Comparison of ENCODE assay signal across 15 cellular contexts in genomic region chr7:3294432-3295100, GRCh38. TPM values are rescaled to one million over a fixed set of nuclear protein-coding genes. Genes with fewer than 3 reads are reported as not detected.
A peak's percentile ranks its signal among the peaks of the same experiment; 100 is the strongest.
DNase-seq lines count a peak whose midpoint lies in the region; ATAC-seq and TF ChIP-seq lines count a peak whose summit lies in the region.
"Had no signal": no experiment of that assay in that cellular context is flagged by ENCODE, and none has a peak within 500 bp of the region (broad histone marks: within the 10 kb centered on the region; RNA-seq: fewer than 3 reads in every experiment).

No MANE protein-coding gene starts in this region.

- no peaks in the 10 kb centered on the region for H3F3A ChIP-seq in MM.1S (ENCODE audit: insufficient read depth, low read length)

- TF ChIP-seq CTCF in MM.1S (IDR thresholded peaks at IDR 0.05; ENCODE audit: low read length), result no peak
- TF ChIP-seq CTCF in body of pancreas (IDR thresholded peaks at IDR 0.05), result no peak
- no peak for TF ChIP-seq CTCF in progenitor cell of endocrine pancreas (IDR thresholded peaks at IDR 0.05; ENCODE audit: unreplicated experiment)

- no peaks in the 10 kb centered on the region for H3K36me3 Mint-ChIP-seq in progenitor cell of endocrine pancreas (ENCODE audit: insufficient read depth)
- H3K36me3 Mint-ChIP-seq in activated CD4-positive, alpha-beta T cell treated with anti-CD3 and anti-CD28 coated beads for 36 hours (ENCODE audit: low read depth), result no peaks in the 10 kb centered on the region

- H3K9ac ChIP-seq in MM.1S (ENCODE audit: low read length), result no peak overlapping the region
- H3K9ac ChIP-seq: BLaER1 treated with 17β-estradiol and CSF1 and Interleukin-3, amounts not matched to agents 10 nM and 100 nM had no signal

- CTCF ChIA-PET in activated CD4-positive, alpha-beta T cell treated with anti-CD3 and anti-CD28 coated beads for 36 hours (lab: Charles Lee), result no interaction called here

- no peaks in the 10 kb centered on the region for H3K9me2 ChIP-seq in MM.1S (replicated peaks; ENCODE audit: insufficient read depth, low read length)

- H3K9me3 ChIP-seq in MM.1S (replicated peaks; ENCODE audit: insufficient read depth, low read length), result 0 out of 2 replicates have a peak, but pooled peaks cover 2% of the 10 kb centered on the region
- H3K9me3 ChIP-seq in body of pancreas, result peaks cover 0 to 4% (median 0%) of the 10 kb centered on the region in 3 donors
- H3K9me3 ChIP-seq: esophagus squamous epithelium had no signal

- no peak overlapping the region for H2AFZ ChIP-seq in MM.1S (ENCODE audit: low read length)

- intact Hi-C loops in body of pancreas (cut with DNase I), result no loop called here
- intact Hi-C loops in activated CD4-positive, alpha-beta T cell treated with anti-CD3 and anti-CD28 coated beads for 36 hours (cut with DNase I, micrococcal nuclease), result no loop called here

- H3K4me1 ChIP-seq in MM.1S (ENCODE audit: low read length), result peaks cover 6% of the 10 kb centered on the region; the same call in 1 of the 2 replicates
- H3K4me1 ChIP-seq in body of pancreas, result peaks cover 7% of the 10 kb centered on the region
- H3K4me1 ChIP-seq: BLaER1 treated with 17β-estradiol and CSF1 and Interleukin-3, amounts not matched to agents 10 nM and 100 nM had no signal

- no peak overlapping the region for H3K4me3 ChIP-seq in MM.1S (ENCODE audit: low read length)
- no peak overlapping the region for H3K4me3 ChIP-seq in body of pancreas
- H3K4me3 ChIP-seq: BLaER1 treated with 17β-estradiol and CSF1 and Interleukin-3, amounts not matched to agents 10 nM and 100 nM; esophagus squamous epithelium had no signal

- H3K79me2 ChIP-seq in MM.1S (ENCODE audit: low read length), result no peaks in the 10 kb centered on the region

- peak overlapping the region; percentile 71 for H3K27ac Mint-ChIP-seq in progenitor cell of endocrine pancreas
- H3K27ac Mint-ChIP-seq in activated CD4-positive, alpha-beta T cell treated with anti-CD3 and anti-CD28 coated beads for 36 hours, result no peak overlapping the region

- H3K4me2 ChIP-seq in MM.1S (ENCODE audit: low read depth, low read length), result peak overlapping the region; percentile 12; the same call in 1 of the 2 replicates
- H3K4me2 ChIP-seq: BLaER1 treated with 17β-estradiol and CSF1 and Interleukin-3, amounts not matched to agents 10 nM and 100 nM had no signal

- H3K36me3 ChIP-seq in MM.1S (replicated peaks; ENCODE audit: insufficient read depth, low read length), result no peaks in the 10 kb centered on the region
- no peaks in the 10 kb centered on the region for H3K36me3 ChIP-seq in body of pancreas (replicated peaks in 1 of 2; ENCODE audit: insufficient read depth in 1 of 2, low read depth in 2 of 2)
- H3K36me3 ChIP-seq: BLaER1 treated with 17β-estradiol and CSF1 and Interleukin-3, amounts not matched to agents 10 nM and 100 nM; esophagus squamous epithelium had no signal

- peak; percentile 68 for DNase-seq in MM.1S
- DNase-seq in NCI-H2171 (lab: John Stamatoyannopoulos, UW), result peak; percentile 90
- peak; percentile 76 to 88 (median 86) for DNase-seq in body of pancreas
- DNase-seq in progenitor cell of endocrine pancreas (ENCODE audit: low spot score, unreplicated experiment), result no peak
- no peak for DNase-seq in activated CD4-positive, alpha-beta T cell treated with anti-CD3 and anti-CD28 coated beads for 36 hours
- no peak for DNase-seq in stimulated activated CD4-positive, alpha-beta T cell treated with anti-CD3 and anti-CD28 coated beads, Interleukin-15, amount 100 ng/mL, for 24 hours
- DNase-seq in RKO (ENCODE audit: low spot score), result no peak
- DNase-seq: activated T-cell treated with anti-CD3 and anti-CD28 coated beads, Interleukin-2, amount 50 U/mL, for 1 hour; esophagus squamous epithelium; stimulated activated CD4-positive, alpha-beta T cell treated with anti-CD3 and anti-CD28 coated beads, Interleukin-4, amount 100 ng/mL, for 24 hours; stimulated activated naive CD4-positive, alpha-beta T cell treated with Interleukin-2 at 50 U/mL for 16 hours; SW 1271 had no signal

- POLR2A ChIA-PET in activated CD4-positive, alpha-beta T cell treated with anti-CD3 and anti-CD28 coated beads for 36 hours (lab: Charles Lee), result no interaction called here

- H3K4me3 Mint-ChIP-seq in progenitor cell of endocrine pancreas (ENCODE audit: low read depth), result no peak overlapping the region
- no peak overlapping the region for H3K4me3 Mint-ChIP-seq in activated CD4-positive, alpha-beta T cell treated with anti-CD3 and anti-CD28 coated beads for 36 hours

- ATAC-seq in body of pancreas (peak; percentile 88), GM18519 (IDR thresholded peaks at IDR 0.05; ENCODE audit: low FRiP score, unreplicated experiment) (no peak)
- ATAC-seq in activated CD4-positive, alpha-beta T cell treated with anti-CD3 and anti-CD28 coated beads for 36 hours, result no peak
- ATAC-seq: activated CD4-positive, CD25-positive, alpha-beta regulatory T cell treated with anti-CD3 and anti-CD28 coated beads, Interleukin-2, amount 50 U/mL, for 24 hours had no signal

- H3K27me3 ChIP-seq in MM.1S (replicated peaks; ENCODE audit: insufficient read depth, low read length) (no peaks in the 10 kb centered on the region), body of pancreas (no peaks in the 10 kb centered on the region)

- TF ChIP-seq POLR2A in body of pancreas (IDR thresholded peaks at IDR 0.05), result no peak

- no peaks in the 10 kb centered on the region for H4K20me1 ChIP-seq in MM.1S (ENCODE audit: insufficient read depth, low read length)
- H4K20me1 ChIP-seq: BLaER1 treated with 17β-estradiol and CSF1 and Interleukin-3, amounts not matched to agents 10 nM and 100 nM had no signal

- 21 to 30% methylated on average over 9 to 10 of the region's 10 CpGs for WGBS in body of pancreas, 2 donors

- peaks cover 12% of the 10 kb centered on the region for H3K4me1 Mint-ChIP-seq in progenitor cell of endocrine pancreas (ENCODE audit: low read depth)
- no peaks in the 10 kb centered on the region for H3K4me1 Mint-ChIP-seq in activated CD4-positive, alpha-beta T cell treated with anti-CD3 and anti-CD28 coated beads for 36 hours

- peaks cover 4% of the 10 kb centered on the region for H3K27me3 Mint-ChIP-seq in progenitor cell of endocrine pancreas
- H3K27me3 Mint-ChIP-seq in activated CD4-positive, alpha-beta T cell treated with anti-CD3 and anti-CD28 coated beads for 36 hours, result peaks cover 7% of the 10 kb centered on the region

- H3K9me3 Mint-ChIP-seq in progenitor cell of endocrine pancreas (ENCODE audit: low read depth), result no peaks in the 10 kb centered on the region
- no peaks in the 10 kb centered on the region for H3K9me3 Mint-ChIP-seq in activated CD4-positive, alpha-beta T cell treated with anti-CD3 and anti-CD28 coated beads for 36 hours (ENCODE audit: low read depth)

- H3K27ac ChIP-seq in MM.1S (ENCODE audit: low read length) (peak overlapping the region; percentile 31; the same call in 1 of the 2 replicates), body of pancreas (no peak overlapping the region)
- H3K27ac ChIP-seq: BLaER1 treated with 17β-estradiol and CSF1 and Interleukin-3, amounts not matched to agents 10 nM and 100 nM; esophagus squamous epithelium had no signal

RNA-seq across cellular contexts. Expression of gene SDK1, which starts 6.5 kb away (rescaled TPM):
- total RNA-seq in body of pancreas (10 to 100 TPM; 19.8 to 32.4 TPM), progenitor cell of endocrine pancreas (37.6 and 39.6 TPM in 2 replicates)
- total RNA-seq in activated CD4-positive, alpha-beta T cell treated with anti-CD3 and anti-CD28 coated beads for 36 hours, result 1 to 10 TPM; 1.1 to 1.9 TPM

Comparison
In these comparisons a context has a peak if more than half of its experiments do, and no peak if none do; other contexts are left out.
1. DNase-seq: peak in MM.1S (single experiment), NCI-H2171 (single experiment) and body of pancreas (4 of 4); none in progenitor cell of endocrine pancreas (single experiment), activated CD4-positive, alpha-beta T cell treated with anti-CD3 and anti-CD28 coated beads for 36 hours (single experiment), stimulated activated CD4-positive, alpha-beta T cell treated with anti-CD3 and anti-CD28 coated beads, Interleukin-15, amount 100 ng/mL, for 24 hours (single experiment) and RKO (single experiment).
2. RNA of gene SDK1, which starts 6.5 kb away (total RNA-seq): 37.6 to 39.6 TPM in progenitor cell of endocrine pancreas and 19.8 to 32.4 TPM in body of pancreas; 1.1 to 1.9 TPM in activated CD4-positive, alpha-beta T cell treated with anti-CD3 and anti-CD28 coated beads for 36 hours; every median in the first group is over 4 times any median in the second.